ENCODE assay signal across 16 cellular contexts in genomic region chr12:127272864-127273263, GRCh38.
DNase-seq lines count a peak whose midpoint lies in the region; ATAC-seq and TF ChIP-seq lines count a peak whose summit lies in the region.
"Had no signal": no experiment of that assay in that cellular context is flagged by ENCODE, and none has a peak within 500 bp of the region (broad histone marks: within the 10 kb centered on the region; RNA-seq: fewer than 3 reads in every experiment).

No MANE protein-coding gene starts in this region.

- POLR2A ChIA-PET in RWPE1 (lab: Yijun Ruan, JAX; ENCODE audit: low non-redundant PET), result no interaction called here

- ATAC-seq in T-helper 17 cell, result no peak
- ATAC-seq in GM18909 (IDR thresholded peaks at IDR 0.05; ENCODE audit: poor library complexity, unreplicated experiment), result no peak
- ATAC-seq: HepG2; left lung; naive thymus-derived CD8-positive, alpha-beta T cell; stimulated activated naive B cell treated with anti-CD40 and anti-IgM and Interleukin-4, amounts not matched to agents 10 μg/mL and 1 μg/mL and 100 μg/mL, for 72 hours; T-cell had no signal

- CTCF ChIA-PET in RWPE1 (lab: Yijun Ruan, JAX), result no interaction called here

- H3K4me2 ChIP-seq in fibroblast of lung (ENCODE audit: extremely low read depth, insufficient read depth, low read length), result no peak overlapping the region

- DNase-seq in GM04503 (ENCODE audit: low read depth), result peak; percentile 92
- peak; percentile 19 for DNase-seq in RWPE1 (ENCODE audit: low spot score)
- peak in 1 of 2 donors; percentile 99 for DNase-seq in fibroblast of lung (ENCODE audit: low read depth in 2 of 2)
- DNase-seq in stromal cell of bone marrow (ENCODE audit: low read depth), result peak; percentile 96
- DNase-seq in T-helper 17 cell, result no peak
- no peak for DNase-seq in dermis blood vessel endothelial cell
- DNase-seq: Caco-2; glutamatergic neuron; left lung; naive thymus-derived CD8-positive, alpha-beta T cell; NCI-H1105 treated with DMSO at 0.1 percent for 48 hours; stimulated activated CD4-positive, alpha-beta T cell treated with anti-CD3 and anti-CD28 coated beads, Interleukin-4, amount 100 ng/mL, for 4 hours; stimulated activated naive B cell treated with anti-CD40 and anti-IgM and Interleukin-4, amounts not matched to agents 10 μg/mL and 1 μg/mL and 100 μg/mL, for 72 hours; T-cell had no signal

- H3K27ac Mint-ChIP-seq in T-helper 17 cell, result no peak overlapping the region
- H3K27ac Mint-ChIP-seq: naive thymus-derived CD8-positive, alpha-beta T cell; stimulated activated naive B cell treated with anti-CD40 and anti-IgM and Interleukin-4, amounts not matched to agents 10 μg/mL and 1 μg/mL and 100 μg/mL, for 72 hours; T-cell had no signal

- no peaks in the 10 kb centered on the region for H4K20me1 ChIP-seq in fibroblast of lung (ENCODE audit: control insufficient read depth, extremely low read depth, insufficient read depth, low read length)

- no peaks in the 10 kb centered on the region for H3K36me3 Mint-ChIP-seq in T-helper 17 cell (ENCODE audit: low read depth)
- H3K36me3 Mint-ChIP-seq: naive thymus-derived CD8-positive, alpha-beta T cell; stimulated activated naive B cell treated with anti-CD40 and anti-IgM and Interleukin-4, amounts not matched to agents 10 μg/mL and 1 μg/mL and 100 μg/mL, for 72 hours; T-cell had no signal

- peaks cover 48% of the 10 kb centered on the region for H3K27me3 Mint-ChIP-seq in T-helper 17 cell
- H3K27me3 Mint-ChIP-seq: stimulated activated naive B cell treated with anti-CD40 and anti-IgM and Interleukin-4, amounts not matched to agents 10 μg/mL and 1 μg/mL and 100 μg/mL, for 72 hours had no signal

- H3K27ac ChIP-seq in RWPE1 (no peak overlapping the region), fibroblast of lung (ENCODE audit: insufficient read depth, low read length) (peak overlapping the region; percentile 71)
- H3K27ac ChIP-seq: left lung had no signal

- no peak for TF ChIP-seq CTCF in RWPE1 (conservative IDR thresholded peaks at IDR 0.05; ENCODE audit: low read depth)
- no peak for TF ChIP-seq CTCF in fibroblast of lung (conservative IDR thresholded peaks at IDR 0.05 in 1 of 2, IDR thresholded peaks at IDR 0.05 in 1 of 2; ENCODE audit: low read depth in 1 of 2, low read length in 2 of 2)

- H3K36me3 ChIP-seq in fibroblast of lung (ENCODE audit: control insufficient read depth, insufficient read depth, low read length), result no peaks in the 10 kb centered on the region
- H3K36me3 ChIP-seq: left lung had no signal

- H3K4me3 Mint-ChIP-seq in T-helper 17 cell, result no peak overlapping the region
- H3K4me3 Mint-ChIP-seq: naive thymus-derived CD8-positive, alpha-beta T cell; stimulated activated naive B cell treated with anti-CD40 and anti-IgM and Interleukin-4, amounts not matched to agents 10 μg/mL and 1 μg/mL and 100 μg/mL, for 72 hours; T-cell had no signal

- H3K79me2 ChIP-seq in fibroblast of lung (ENCODE audit: control insufficient read depth, insufficient read depth, low read length), result no peaks in the 10 kb centered on the region

- no peak overlapping the region for H2AFZ ChIP-seq in fibroblast of lung (ENCODE audit: low read length)

- H3K4me1 Mint-ChIP-seq in T-helper 17 cell, result no peaks in the 10 kb centered on the region
- H3K4me1 Mint-ChIP-seq: T-cell had no signal

- no peak overlapping the region for H3K4me3 ChIP-seq in fibroblast of lung (replicated peaks in 1 of 4; ENCODE audit: control extremely low read depth in 1 of 4, insufficient read depth in 1 of 4, low read depth in 3 of 4, low read length in 4 of 4)
- H3K4me3 ChIP-seq: left lung had no signal

- H3K27me3 ChIP-seq in fibroblast of lung (ENCODE audit: control insufficient read depth, insufficient read depth, low read length), result no peaks in the 10 kb centered on the region
- H3K27me3 ChIP-seq: left lung had no signal

- H3K9me3 ChIP-seq in fibroblast of lung (ENCODE audit: control insufficient read depth, insufficient read depth, low read depth, low read length) (no peaks in the 10 kb centered on the region), T-helper 17 cell (ENCODE audit: control insufficient read depth, low read length, poor library complexity, severe bottlenecking) (no peaks in the 10 kb centered on the region)
- H3K9me3 ChIP-seq: Caco-2, left lung had no signal

- no peak overlapping the region for H3K9ac ChIP-seq in fibroblast of lung (ENCODE audit: insufficient read depth, low read length)

- no peaks in the 10 kb centered on the region for H3K4me1 ChIP-seq in fibroblast of lung (ENCODE audit: control insufficient read depth, extremely low read depth, insufficient read depth, low read length)
- H3K4me1 ChIP-seq: Caco-2, left lung had no signal

Comparison
In these comparisons a context has a peak if more than half of its experiments do, and no peak if none do; other contexts are left out.
1. DNase-seq: peak in GM04503 (single experiment), RWPE1 (single experiment) and stromal cell of bone marrow (single experiment); none in T-helper 17 cell (0 of 3) and dermis blood vessel endothelial cell (single experiment).